Comparison of ENCODE assay signal across 8 cellular contexts in the genomic region with DNA sequence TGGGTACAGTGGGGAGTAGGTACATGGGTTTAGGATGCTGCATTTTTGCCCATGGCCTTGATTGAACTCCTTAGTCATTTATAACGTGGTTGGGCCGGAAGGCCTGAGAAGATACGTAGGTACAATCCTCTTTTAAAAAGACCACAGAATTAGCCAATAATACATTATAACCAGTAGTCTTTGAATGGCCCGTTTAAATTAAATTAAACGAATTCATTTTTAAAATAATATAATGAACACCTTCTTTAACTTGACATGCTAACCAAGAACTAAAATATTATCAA. TPM values are rescaled to one million over a fixed set of nuclear protein-coding genes. Genes with fewer than 3 reads are reported as not detected.
DNase-seq lines count a peak whose midpoint lies in the region; ATAC-seq and TF ChIP-seq lines count a peak whose summit lies in the region.

No MANE protein-coding gene starts in this region.

- H3K4me3 Mint-ChIP-seq in activated CD4-positive, alpha-beta T cell treated with anti-CD3 and anti-CD28 coated beads for 36 hours = peak overlapping the region; percentile 99
- peak overlapping the region; percentile 95 for H3K4me3 Mint-ChIP-seq in WTC11

- H3K4me1 Mint-ChIP-seq in activated CD4-positive, alpha-beta T cell treated with anti-CD3 and anti-CD28 coated beads for 36 hours = peaks cover 41% of the 10 kb centered on the region
- peaks cover 10% of the 10 kb centered on the region for H3K4me1 Mint-ChIP-seq in WTC11

- no peaks in the 10 kb centered on the region for H3K27me3 ChIP-seq in left ventricle myocardium inferior (ENCODE audit: low read depth)

- peaks cover 5% of the 10 kb centered on the region for H3K9me3 Mint-ChIP-seq in activated CD4-positive, alpha-beta T cell treated with anti-CD3 and anti-CD28 coated beads for 36 hours (ENCODE audit: low read depth)
- peaks cover 21% of the 10 kb centered on the region for H3K9me3 Mint-ChIP-seq in WTC11

- no peak for TF ChIP-seq POLR2A in erythroblast (IDR thresholded peaks at IDR 0.05; ENCODE audit: low read length)

- intact Hi-C loops in activated CD4-positive, alpha-beta T cell treated with anti-CD3 and anti-CD28 coated beads for 36 hours (cut with DNase I, micrococcal nuclease) = loop anchor here in 1 of 2 experiments (1.0 to 5.0 kb wide), 3 partner anchors 129 to 509 kb away; a partner anchor contains a TSS
- intact Hi-C loops in left ventricle myocardium inferior (cut with micrococcal nuclease) = no loop called here

- DNase-seq in activated CD4-positive, alpha-beta T cell treated with anti-CD3 and anti-CD28 coated beads for 36 hours = no peak
- DNase-seq in activated CD4-positive, alpha-beta T cell treated with anti-CD3 and anti-CD28 coated beads for 1 hour = no peak
- DNase-seq in WTC11 (ENCODE audit: low spot score) = no peak
- DNase-seq in left ventricle myocardium inferior = no peak
- DNase-seq in HuH-7 (ENCODE audit: low spot score) = no peak
- DNase-seq in erythroblast (lab: John Stamatoyannopoulos, UW) = no peak
- no peak for DNase-seq in mucosa of gallbladder (ENCODE audit: low spot score)

- H3K36me3 Mint-ChIP-seq in activated CD4-positive, alpha-beta T cell treated with anti-CD3 and anti-CD28 coated beads for 36 hours (ENCODE audit: low read depth) = peaks cover 28% of the 10 kb centered on the region
- peaks cover 13% of the 10 kb centered on the region for H3K36me3 Mint-ChIP-seq in WTC11

- H3K36me3 ChIP-seq in left ventricle myocardium inferior = no peaks in the 10 kb centered on the region

- H3K4me3 ChIP-seq in left ventricle myocardium inferior (peak overlapping the region; percentile 94), skin epidermis (peak overlapping the region; percentile 65 to 97 (median 92))

- peaks cover 49% of the 10 kb centered on the region for H3K4me1 ChIP-seq in left ventricle myocardium inferior

- H3K27me3 Mint-ChIP-seq in activated CD4-positive, alpha-beta T cell treated with anti-CD3 and anti-CD28 coated beads for 36 hours = peaks cover 2% of the 10 kb centered on the region
- H3K27me3 Mint-ChIP-seq in WTC11 (ENCODE audit: low read depth) = no peaks in the 10 kb centered on the region; the same call in 1 of the 2 replicates

- CTCF ChIA-PET in activated CD4-positive, alpha-beta T cell treated with anti-CD3 and anti-CD28 coated beads for 36 hours (lab: Charles Lee) = interaction anchor here (0.6 to 1.5 kb wide), 2 partner anchors 68 to 400 kb away, joined by 3 to 4 read pairs; no protein-coding TSS in a partner anchor
- CTCF ChIA-PET in WTC11 (lab: Charles Lee) = interaction anchor here (1.2 to 2.6 kb wide), 2 partner anchors 42 to 60 kb away, joined by 3 to 6 read pairs; a partner anchor contains a TSS

- H3K27ac Mint-ChIP-seq in activated CD4-positive, alpha-beta T cell treated with anti-CD3 and anti-CD28 coated beads for 36 hours = peak overlapping the region; percentile 100
- H3K27ac Mint-ChIP-seq in WTC11 = peak overlapping the region; percentile 99

- TF ChIP-seq CTCF in WTC11 (IDR thresholded peaks at IDR 0.05) (no peak), left ventricle myocardium inferior (IDR thresholded peaks at IDR 0.05; ENCODE audit: borderline replicate concordance) (no peak)

- POLR2A ChIA-PET in activated CD4-positive, alpha-beta T cell treated with anti-CD3 and anti-CD28 coated beads for 36 hours (lab: Charles Lee) = no interaction called here
- POLR2A ChIA-PET in WTC11 (lab: Charles Lee) = no interaction called here

- peaks cover 15% of the 10 kb centered on the region for H3K9me3 ChIP-seq in left ventricle myocardium inferior (replicated peaks)

- H3K27ac ChIP-seq in left ventricle myocardium inferior (replicated peaks) (peak overlapping the region; percentile 95), skin epidermis (peak overlapping the region in 20 of 21 experiments; percentile 73 to 97 (median 93))

- ATAC-seq in activated CD4-positive, alpha-beta T cell treated with anti-CD3 and anti-CD28 coated beads for 36 hours = peak; percentile 16
- no peak for ATAC-seq in WTC11

TF ChIP-seq in WTC11, 78 proteins besides CTCF, POLR2A, EP300 and RAD21:
- TF ChIP-seq, protein P1, sequence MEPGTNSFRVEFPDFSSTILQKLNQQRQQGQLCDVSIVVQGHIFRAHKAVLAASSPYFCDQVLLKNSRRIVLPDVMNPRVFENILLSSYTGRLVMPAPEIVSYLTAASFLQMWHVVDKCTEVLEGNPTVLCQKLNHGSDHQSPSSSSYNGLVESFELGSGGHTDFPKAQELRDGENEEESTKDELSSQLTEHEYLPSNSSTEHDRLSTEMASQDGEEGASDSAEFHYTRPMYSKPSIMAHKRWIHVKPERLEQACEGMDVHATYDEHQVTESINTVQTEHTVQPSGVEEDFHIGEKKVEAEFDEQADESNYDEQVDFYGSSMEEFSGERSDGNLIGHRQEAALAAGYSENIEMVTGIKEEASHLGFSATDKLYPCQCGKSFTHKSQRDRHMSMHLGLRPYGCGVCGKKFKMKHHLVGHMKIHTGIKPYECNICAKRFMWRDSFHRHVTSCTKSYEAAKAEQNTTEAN (CRISPR knock-in tag; IDR thresholded peaks at IDR 0.05) = no peak
- no peak for TF ChIP-seq ZNF138 (CRISPR knock-in tag; conservative IDR thresholded peaks at IDR 0.05)

RNA-seq across cellular contexts. Expression of a gene that starts 20.1 kb away (rescaled TPM):
- 100 to 1,000 TPM; 310 to 332 TPM for total RNA-seq in activated CD4-positive, alpha-beta T cell treated with anti-CD3 and anti-CD28 coated beads for 36 hours
- total RNA-seq in WTC11 (2021) (208 to 221 TPM (median 215 TPM) in 3 replicates), left ventricle myocardium inferior (55.8 TPM), mucosa of gallbladder (146 TPM)
